8 cellular contexts compared by ENCODE assay signal in genomic region chr22:43088616-43088978, GRCh38. TPM values are rescaled to one million over a fixed set of nuclear protein-coding genes. Genes with fewer than 3 reads are reported as not detected.
DNase-seq lines count a peak whose midpoint lies in the region; ATAC-seq and TF ChIP-seq lines count a peak whose summit lies in the region.

No MANE protein-coding gene starts in this region.

- no peak for ATAC-seq in activated CD8-positive, alpha-beta T cell treated with anti-CD3 and anti-CD28 coated beads for 36 hours
- no peak for ATAC-seq in HG02973 (IDR thresholded peaks at IDR 0.05; ENCODE audit: unreplicated experiment)

- peaks cover 27% of the 10 kb centered on the region for H3K4me1 Mint-ChIP-seq in activated T-cell treated with anti-CD3 and anti-CD28 coated beads, Interleukin-2, amount 50 U/mL, for 24 hours (ENCODE audit: low read depth)
- peaks cover 28% of the 10 kb centered on the region for H3K4me1 Mint-ChIP-seq in activated CD8-positive, alpha-beta T cell treated with anti-CD3 and anti-CD28 coated beads for 36 hours (ENCODE audit: low read depth)

- H3K4me3 ChIP-seq in kidney epithelial cell (ENCODE audit: low read depth, low read length) (peak overlapping the region; percentile 87), thymus (ENCODE audit: low read length) (peak overlapping the region; percentile 63)

- 85% methylated on average over 9 of the region's 9 CpGs for WGBS in thymus

- intact Hi-C loops in activated CD8-positive, alpha-beta T cell treated with anti-CD3 and anti-CD28 coated beads for 36 hours (cut with micrococcal nuclease), result no loop called here

- no peak for TF ChIP-seq CTCF in activated CD8-positive, alpha-beta T cell treated with anti-CD3 and anti-CD28 coated beads for 36 hours (IDR thresholded peaks at IDR 0.05)
- TF ChIP-seq CTCF in kidney epithelial cell (IDR thresholded peaks at IDR 0.05; ENCODE audit: insufficient read depth, low read length, poor library complexity, severe bottlenecking), result no peak

- H3K36me3 Mint-ChIP-seq in activated T-cell treated with anti-CD3 and anti-CD28 coated beads, Interleukin-2, amount 50 U/mL, for 24 hours (ENCODE audit: low read depth), result peaks cover 5% of the 10 kb centered on the region
- H3K36me3 Mint-ChIP-seq in activated CD8-positive, alpha-beta T cell treated with anti-CD3 and anti-CD28 coated beads for 36 hours (ENCODE audit: low read depth), result peaks cover 3% of the 10 kb centered on the region

- H3K27me3 ChIP-seq in kidney epithelial cell (ENCODE audit: control insufficient read depth, insufficient read depth, low read length), result no peaks in the 10 kb centered on the region
- no peaks in the 10 kb centered on the region for H3K27me3 ChIP-seq in thymus (ENCODE audit: control insufficient read depth, insufficient read depth)

- H3K27me3 Mint-ChIP-seq in activated T-cell treated with anti-CD3 and anti-CD28 coated beads, Interleukin-2, amount 50 U/mL, for 24 hours, result no peaks in the 10 kb centered on the region
- no peaks in the 10 kb centered on the region for H3K27me3 Mint-ChIP-seq in activated CD8-positive, alpha-beta T cell treated with anti-CD3 and anti-CD28 coated beads for 36 hours

- H3K27ac Mint-ChIP-seq in activated T-cell treated with anti-CD3 and anti-CD28 coated beads, Interleukin-2, amount 50 U/mL, for 24 hours, result peak overlapping the region; percentile 95
- peak overlapping the region; percentile 91 for H3K27ac Mint-ChIP-seq in activated CD8-positive, alpha-beta T cell treated with anti-CD3 and anti-CD28 coated beads for 36 hours

- DNase-seq in activated T-cell treated with anti-CD3 and anti-CD28 coated beads, Interleukin-2, amount 50 U/mL, for 24 hours, result no peak
- no peak for DNase-seq in activated T-cell treated with anti-CD3 and anti-CD28 coated beads, Interleukin-2, amount 50 U/mL, for 1 hour
- DNase-seq in activated CD8-positive, alpha-beta T cell treated with anti-CD3 and anti-CD28 coated beads for 36 hours, result peak; percentile 12
- DNase-seq in kidney epithelial cell (ENCODE audit: low read depth), result no peak
- no peak for DNase-seq in NCI-H1092 treated with DMSO at 0.1 percent for 48 hours (lab: John Stamatoyannopoulos, UW)
- DNase-seq in amygdala (lab: John Stamatoyannopoulos, UW), result no peak

- peak overlapping the region; percentile 31 for H3K27ac ChIP-seq in thymus (ENCODE audit: low read depth)

- H3K4me3 Mint-ChIP-seq in activated T-cell treated with anti-CD3 and anti-CD28 coated beads, Interleukin-2, amount 50 U/mL, for 24 hours, result peak overlapping the region; percentile 87
- peak overlapping the region; percentile 94 for H3K4me3 Mint-ChIP-seq in activated CD8-positive, alpha-beta T cell treated with anti-CD3 and anti-CD28 coated beads for 36 hours

- POLR2A ChIA-PET in activated CD8-positive, alpha-beta T cell treated with anti-CD3 and anti-CD28 coated beads for 36 hours (lab: Charles Lee), result no interaction called here

- H3K36me3 ChIP-seq in kidney epithelial cell (ENCODE audit: control insufficient read depth, insufficient read depth, low read length), result no peaks in the 10 kb centered on the region
- no peaks in the 10 kb centered on the region for H3K36me3 ChIP-seq in thymus (ENCODE audit: control insufficient read depth, insufficient read depth)

- CTCF ChIA-PET in activated CD8-positive, alpha-beta T cell treated with anti-CD3 and anti-CD28 coated beads for 36 hours (lab: Charles Lee), result no interaction called here

- no peaks in the 10 kb centered on the region for H3K9me3 ChIP-seq in thymus (ENCODE audit: control insufficient read depth)

- no peaks in the 10 kb centered on the region for H3K4me1 ChIP-seq in thymus (ENCODE audit: control insufficient read depth, insufficient read depth, low read length)

- H3K9me3 Mint-ChIP-seq in activated T-cell treated with anti-CD3 and anti-CD28 coated beads, Interleukin-2, amount 50 U/mL, for 24 hours, result no peaks in the 10 kb centered on the region
- H3K9me3 Mint-ChIP-seq in activated CD8-positive, alpha-beta T cell treated with anti-CD3 and anti-CD28 coated beads for 36 hours, result no peaks in the 10 kb centered on the region

RNA-seq across cellular contexts. Expression of gene TTLL1, which starts 0.6 kb away (rescaled TPM):
- 1 to 10 TPM; 4.2 to 6.0 TPM for total RNA-seq in activated CD8-positive, alpha-beta T cell treated with anti-CD3 and anti-CD28 coated beads for 36 hours
- total RNA-seq in kidney epithelial cell, result 13.2 and 14.8 TPM in 2 replicates
- 8.4 TPM for polyA plus RNA-seq in thymus

RNA-seq across cellular contexts. Expression of gene BIK, which starts 22.0 kb away (rescaled TPM):
- 1 to 10 TPM; 2.5 to 3.3 TPM for total RNA-seq in activated CD8-positive, alpha-beta T cell treated with anti-CD3 and anti-CD28 coated beads for 36 hours
- total RNA-seq in kidney epithelial cell, result 28.5 and 31.3 TPM in 2 replicates
- 5.5 TPM for polyA plus RNA-seq in thymus

RNA-seq across cellular contexts. Expression of gene MCAT, which starts 54.6 kb away (rescaled TPM):
- total RNA-seq in activated CD8-positive, alpha-beta T cell treated with anti-CD3 and anti-CD28 coated beads for 36 hours, result 10 to 100 TPM; 14.8 to 15.0 TPM
- 32.8 and 32.9 TPM in 2 replicates for total RNA-seq in kidney epithelial cell
- 12.3 TPM for polyA plus RNA-seq in thymus
